In genomic region chr20:18133962-18134361, GRCh38 we compare ENCODE assay signal across 24 cellular contexts. TPM values are rescaled to one million over a fixed set of nuclear protein-coding genes. Genes with fewer than 3 reads are reported as not detected.
DNase-seq lines count a peak whose midpoint lies in the region; ATAC-seq and TF ChIP-seq lines count a peak whose summit lies in the region.
"Had no signal": no experiment of that assay in that cellular context is flagged by ENCODE, and none has a peak within 500 bp of the region (broad histone marks: within the 10 kb centered on the region; RNA-seq: fewer than 3 reads in every experiment).

No MANE protein-coding gene starts in this region.

- TF ChIP-seq CTCF in body of pancreas (IDR thresholded peaks at IDR 0.05) (no peak), left lung (IDR thresholded peaks at IDR 0.05) (no peak), stomach (IDR thresholded peaks at IDR 0.05) (no peak)

- no peak for ATAC-seq in body of pancreas
- ATAC-seq in left lung, result peak; percentile 11
- ATAC-seq: activated CD4-positive, alpha-beta T cell treated with anti-CD3 and anti-CD28 coated beads for 36 hours; CD8-positive, alpha-beta T cell; gastrocnemius medialis; naive thymus-derived CD8-positive, alpha-beta T cell; pancreas had no signal

- intact Hi-C loops in body of pancreas (cut with DNase I) (loop anchor here (10.0 kb wide), 1 partner anchor 79 kb away; the partner anchor contains the start of gene OVOL2), left lung (cut with DNase I) (no loop called here), stomach (cut with DNase I; ENCODE audit: low total_unique reads) (no loop called here)

- H3K27me3 ChIP-seq in body of pancreas (no peaks in the 10 kb centered on the region), left lung (no peaks in the 10 kb centered on the region), stomach (no peaks in the 10 kb centered on the region)
- H3K27me3 ChIP-seq: gastrocnemius medialis, pancreas, Peyer's patch, SJCRH30, suprapubic skin had no signal

- TF ChIP-seq EP300 in Ishikawa (IDR thresholded peaks at IDR 0.05; ENCODE audit: borderline replicate concordance) (0 out of 2 replicates have a peak, but pooled peaks have one; percentile 34), stomach (IDR thresholded peaks at IDR 0.05) (no peak)

- H3K27ac ChIP-seq in body of pancreas, result no peak overlapping the region
- H3K27ac ChIP-seq in left lung, result no peak overlapping the region
- H3K27ac ChIP-seq in stomach, result peak overlapping the region; percentile 76 to 84 (median 80)
- H3K27ac ChIP-seq: gastrocnemius medialis, pancreas, SJCRH30, suprapubic skin had no signal

- H3K4me1 ChIP-seq in body of pancreas, result peaks cover 17% of the 10 kb centered on the region
- H3K4me1 ChIP-seq in left lung, result peaks cover 7 to 9% of the 10 kb centered on the region in 2 donors
- peaks cover 9 to 27% (median 17%) of the 10 kb centered on the region in 4 donors for H3K4me1 ChIP-seq in stomach

- H3K36me3 ChIP-seq in body of pancreas (replicated peaks in 1 of 2; ENCODE audit: insufficient read depth in 1 of 2, low read depth in 2 of 2) (no peaks in the 10 kb centered on the region), left lung (no peaks in the 10 kb centered on the region), stomach (no peaks in the 10 kb centered on the region)
- H3K36me3 ChIP-seq: gastrocnemius medialis, pancreas, Peyer's patch, SJCRH30, suprapubic skin had no signal

- DNase-seq in body of pancreas (peak in 3 of 4 donors; percentile 3 to 35 (median 25)), left lung (no peak), stomach (peak; percentile 81), NCI-H82 treated with DMSO at 0.1 percent for 48 hours (lab: John Stamatoyannopoulos, UW; ENCODE audit: unreplicated experiment) (no peak), hippocampal formation (lab: John Stamatoyannopoulos, UW) (no peak), germinal center (ENCODE audit: low spot score) (no peak)
- DNase-seq: activated naive CD4-positive, alpha-beta T cell treated with anti-CD3 and anti-CD28 coated beads, Interleukin-2, amount 50 U/mL, for 16 hours; anterior cingulate cortex; CD8-positive, alpha-beta T cell; cerebellar nuclear complex; DMS53; erythroblast; gastrocnemius medialis; naive thymus-derived CD8-positive, alpha-beta T cell; NCI-H1105; NCI-H2029; NK-92 treated with Interleukin-12 subunit alpha and Interleukin-12 subunit beta, amount 100 ng/mL, for 24 hours; Peyer's patch; SJCRH30; T-helper 1 cell had no signal

- H3K4me3 ChIP-seq in body of pancreas, result no peak overlapping the region
- H3K4me3 ChIP-seq in left lung, result no peak overlapping the region
- H3K4me3 ChIP-seq in stomach, result no peak overlapping the region
- H3K4me3 ChIP-seq: gastrocnemius medialis, pancreas, Peyer's patch, SJCRH30, suprapubic skin had no signal

- TF ChIP-seq RAD21 in Ishikawa (IDR thresholded peaks at IDR 0.05; ENCODE audit: low read depth), result no peak

- TF ChIP-seq POLR2A in body of pancreas (IDR thresholded peaks at IDR 0.05) (no peak), stomach (IDR thresholded peaks at IDR 0.05) (no peak)

- 16 to 25% methylated on average over 2 of the region's 2 CpGs for WGBS in body of pancreas, 2 donors
- 26 to 34% (median 28%) methylated on average over 2 of the region's 2 CpGs for WGBS in stomach, 5 donors

- no peaks in the 10 kb centered on the region for H3K9me3 ChIP-seq in body of pancreas
- H3K9me3 ChIP-seq in left lung, result no peaks in the 10 kb centered on the region
- no peaks in the 10 kb centered on the region for H3K9me3 ChIP-seq in stomach
- H3K9me3 ChIP-seq: gastrocnemius medialis, pancreas, Peyer's patch, SJCRH30, suprapubic skin had no signal

TF ChIP-seq in Ishikawa, 13 proteins besides CTCF, POLR2A, EP300 and RAD21:
- TF ChIP-seq NFIC (IDR thresholded peaks at IDR 0.05) (peak; percentile 81), TCF12 (IDR thresholded peaks at IDR 0.05; ENCODE audit: low read depth) (0 out of 2 replicates have a peak, but pooled peaks have one; percentile 51), TEAD4 (IDR thresholded peaks at IDR 0.05) (no peak)

RNA-seq across cellular contexts. Expression of gene KAT14, which starts 3.7 kb away (rescaled TPM):
- total RNA-seq in body of pancreas (1 to 10 TPM; 7.9 to 8.8 TPM), left lung (10 to 100 TPM in 1 of 2 donors, 1 to 10 TPM in 1; 8.0 to 11.4 TPM), stomach (10 to 100 TPM in 3 of 5 donors, 1 to 10 TPM in 1, under 1 TPM in 1; 0.58 to 35.5 (median 12.5) TPM)
- 10 to 100 TPM in 1 of 3 donors, 1 to 10 TPM in 2; 6.2 to 12.8 (median 7.1) TPM for polyA plus RNA-seq in stomach

RNA-seq across cellular contexts. Expression of gene PET117, which starts 3.7 kb away (rescaled TPM):
- 10 to 100 TPM in 1 of 2 donors, 1 to 10 TPM in 1; 9.1 to 13.2 TPM for total RNA-seq in body of pancreas
- total RNA-seq in left lung, result 10 to 100 TPM; 14.1 to 14.6 TPM
- total RNA-seq in stomach, result 10 to 100 TPM in 2 of 5 donors, 1 to 10 TPM in 3; 1.2 to 23.5 (median 4.6) TPM
- 10 to 100 TPM; 11.5 to 20.9 (median 19.3) TPM for polyA plus RNA-seq in stomach

Comparison
In these comparisons a context has a peak if more than half of its experiments do, and no peak if none do; other contexts are left out.
1. DNase-seq: peak in body of pancreas (3 of 4) and stomach (single experiment); none in left lung (0 of 2), NCI-H82 treated with DMSO at 0.1 percent for 48 hours (single experiment), hippocampal formation (0 of 2) and germinal center (single experiment).
2. H3K27ac ChIP-seq: peak in stomach (5 of 5); none in body of pancreas (0 of 4) and left lung (0 of 2).